1 cellular context compared by ENCODE assay signal in the genomic region with DNA sequence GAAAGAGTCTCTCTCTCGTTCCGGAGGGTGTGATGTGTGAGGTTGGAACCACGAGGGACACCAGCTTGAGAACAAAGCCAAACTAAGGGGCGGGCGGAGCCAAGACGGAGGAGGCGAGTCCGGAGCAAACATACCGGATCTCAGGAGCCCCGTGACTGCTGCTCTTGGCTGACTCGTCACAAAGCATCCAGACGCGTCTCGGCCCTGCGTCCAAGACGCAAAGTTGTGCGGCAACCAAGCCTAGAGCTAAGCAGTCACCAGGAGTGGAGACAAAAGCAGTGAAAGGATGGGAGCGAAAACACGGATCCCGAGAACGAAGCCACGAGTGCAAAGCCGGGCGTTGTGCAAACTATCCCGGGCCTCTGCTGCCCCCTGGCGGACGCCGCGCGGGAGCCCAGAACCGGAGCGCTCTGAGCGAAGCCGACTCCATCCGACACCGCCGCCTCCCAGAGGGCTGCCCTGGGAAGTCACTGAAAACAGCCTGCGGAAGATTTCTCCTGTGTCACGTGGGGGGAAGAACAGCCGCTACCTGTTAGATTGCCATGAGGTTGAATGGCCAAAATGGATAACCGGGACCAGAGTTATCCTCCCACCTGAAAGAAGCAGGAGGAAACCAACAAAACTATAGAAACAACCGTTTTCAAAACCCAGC.
TF ChIP-seq lines count a peak whose summit lies in the region.

No MANE protein-coding gene starts in this region.

TF ChIP-seq in HEK293, 187 proteins besides CTCF, POLR2A, EP300 and RAD21 (continued from another document and continues in another):
- TF ChIP-seq, protein P1, sequence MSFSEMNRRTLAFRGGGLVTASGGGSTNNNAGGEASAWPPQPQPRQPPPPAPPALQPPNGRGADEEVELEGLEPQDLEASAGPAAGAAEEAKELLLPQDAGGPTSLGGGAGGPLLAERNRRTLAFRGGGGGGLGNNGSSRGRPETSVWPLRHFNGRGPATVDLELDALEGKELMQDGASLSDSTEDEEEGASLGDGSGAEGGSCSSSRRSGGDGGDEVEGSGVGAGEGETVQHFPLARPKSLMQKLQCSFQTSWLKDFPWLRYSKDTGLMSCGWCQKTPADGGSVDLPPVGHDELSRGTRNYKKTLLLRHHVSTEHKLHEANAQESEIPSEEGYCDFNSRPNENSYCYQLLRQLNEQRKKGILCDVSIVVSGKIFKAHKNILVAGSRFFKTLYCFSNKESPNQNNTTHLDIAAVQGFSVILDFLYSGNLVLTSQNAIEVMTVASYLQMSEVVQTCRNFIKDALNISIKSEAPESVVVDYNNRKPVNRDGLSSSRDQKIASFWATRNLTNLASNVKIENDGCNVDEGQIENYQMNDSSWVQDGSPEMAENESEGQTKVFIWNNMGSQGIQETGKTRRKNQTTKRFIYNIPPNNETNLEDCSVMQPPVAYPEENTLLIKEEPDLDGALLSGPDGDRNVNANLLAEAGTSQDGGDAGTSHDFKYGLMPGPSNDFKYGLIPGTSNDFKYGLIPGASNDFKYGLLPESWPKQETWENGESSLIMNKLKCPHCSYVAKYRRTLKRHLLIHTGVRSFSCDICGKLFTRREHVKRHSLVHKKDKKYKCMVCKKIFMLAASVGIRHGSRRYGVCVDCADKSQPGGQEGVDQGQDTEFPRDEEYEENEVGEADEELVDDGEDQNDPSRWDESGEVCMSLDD (tag by site-specific recombination; IDR thresholded peaks at IDR 0.05) = no peak
- no peak for TF ChIP-seq ZNF202 (tag by site-specific recombination; IDR thresholded peaks at IDR 0.05; ENCODE audit: borderline replicate concordance)
- TF ChIP-seq ZNF837 (tag by site-specific recombination; IDR thresholded peaks at IDR 0.05) = no peak
- TF ChIP-seq ZNF529 (tag by site-specific recombination; IDR thresholded peaks at IDR 0.05; ENCODE audit: insufficient replicate concordance) = no peak
- TF ChIP-seq, protein P2, sequence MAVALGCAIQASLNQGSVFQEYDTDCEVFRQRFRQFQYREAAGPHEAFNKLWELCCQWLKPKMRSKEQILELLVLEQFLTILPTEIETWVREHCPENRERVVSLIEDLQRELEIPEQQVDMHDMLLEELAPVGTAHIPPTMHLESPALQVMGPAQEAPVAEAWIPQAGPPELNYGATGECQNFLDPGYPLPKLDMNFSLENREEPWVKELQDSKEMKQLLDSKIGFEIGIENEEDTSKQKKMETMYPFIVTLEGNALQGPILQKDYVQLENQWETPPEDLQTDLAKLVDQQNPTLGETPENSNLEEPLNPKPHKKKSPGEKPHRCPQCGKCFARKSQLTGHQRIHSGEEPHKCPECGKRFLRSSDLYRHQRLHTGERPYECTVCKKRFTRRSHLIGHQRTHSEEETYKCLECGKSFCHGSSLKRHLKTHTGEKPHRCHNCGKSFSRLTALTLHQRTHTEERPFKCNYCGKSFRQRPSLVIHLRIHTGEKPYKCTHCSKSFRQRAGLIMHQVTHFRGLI (tag by site-specific recombination; IDR thresholded peaks at IDR 0.05) = no peak
- TF ChIP-seq, protein P3, sequence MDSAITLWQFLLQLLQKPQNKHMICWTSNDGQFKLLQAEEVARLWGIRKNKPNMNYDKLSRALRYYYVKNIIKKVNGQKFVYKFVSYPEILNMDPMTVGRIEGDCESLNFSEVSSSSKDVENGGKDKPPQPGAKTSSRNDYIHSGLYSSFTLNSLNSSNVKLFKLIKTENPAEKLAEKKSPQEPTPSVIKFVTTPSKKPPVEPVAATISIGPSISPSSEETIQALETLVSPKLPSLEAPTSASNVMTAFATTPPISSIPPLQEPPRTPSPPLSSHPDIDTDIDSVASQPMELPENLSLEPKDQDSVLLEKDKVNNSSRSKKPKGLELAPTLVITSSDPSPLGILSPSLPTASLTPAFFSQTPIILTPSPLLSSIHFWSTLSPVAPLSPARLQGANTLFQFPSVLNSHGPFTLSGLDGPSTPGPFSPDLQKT (IDR thresholded peaks at IDR 0.05; ENCODE audit: borderline replicate concordance, low read depth, low read length) = no peak
- no peak for TF ChIP-seq TCF7L2 (IDR thresholded peaks at IDR 0.05; ENCODE audit: borderline replicate concordance, low read depth, low read length)
- TF ChIP-seq GLI2 (tag by site-specific recombination; IDR thresholded peaks at IDR 0.05; ENCODE audit: borderline replicate concordance, low read depth) = no peak
- no peak for TF ChIP-seq FEZF1 (tag by site-specific recombination; IDR thresholded peaks at IDR 0.05)
- TF ChIP-seq ZBTB20 (tag by site-specific recombination; IDR thresholded peaks at IDR 0.05) = no peak; the same call in 1 of the 2 replicates
- TF ChIP-seq, protein P4, sequence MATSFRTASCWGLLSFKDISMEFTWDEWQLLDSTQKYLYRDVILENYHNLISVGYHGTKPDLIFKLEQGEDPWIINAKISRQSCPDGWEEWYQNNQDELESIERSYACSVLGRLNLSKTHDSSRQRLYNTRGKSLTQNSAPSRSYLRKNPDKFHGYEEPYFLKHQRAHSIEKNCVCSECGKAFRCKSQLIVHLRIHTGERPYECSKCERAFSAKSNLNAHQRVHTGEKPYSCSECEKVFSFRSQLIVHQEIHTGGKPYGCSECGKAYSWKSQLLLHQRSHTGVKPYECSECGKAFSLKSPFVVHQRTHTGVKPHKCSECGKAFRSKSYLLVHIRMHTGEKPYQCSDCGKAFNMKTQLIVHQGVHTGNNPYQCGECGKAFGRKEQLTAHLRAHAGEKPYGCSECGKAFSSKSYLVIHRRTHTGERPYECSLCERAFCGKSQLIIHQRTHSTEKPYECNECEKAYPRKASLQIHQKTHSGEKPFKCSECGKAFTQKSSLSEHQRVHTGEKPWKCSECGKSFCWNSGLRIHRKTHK (tag by site-specific recombination; IDR thresholded peaks at IDR 0.05) = no peak
- no peak for TF ChIP-seq ZNF585B (tag by site-specific recombination; IDR thresholded peaks at IDR 0.05)
- TF ChIP-seq ZNF510 (tag by site-specific recombination; IDR thresholded peaks at IDR 0.05; ENCODE audit: insufficient replicate concordance) = no peak
- no peak for TF ChIP-seq REPIN1 (tag by site-specific recombination; IDR thresholded peaks at IDR 0.05; ENCODE audit: low read depth)
- no peak for TF ChIP-seq KLF7 (tag by site-specific recombination; IDR thresholded peaks at IDR 0.05; ENCODE audit: borderline replicate concordance)
- no peak for TF ChIP-seq ZNF521 (tag by site-specific recombination; IDR thresholded peaks at IDR 0.05)
- no peak for TF ChIP-seq MEIS1 (CRISPR knock-in tag; IDR thresholded peaks at IDR 0.05; ENCODE audit: borderline replicate concordance)
- no peak for TF ChIP-seq ZNF19 (tag by site-specific recombination; IDR thresholded peaks at IDR 0.05; ENCODE audit: low read depth)
- TF ChIP-seq, protein P5, sequence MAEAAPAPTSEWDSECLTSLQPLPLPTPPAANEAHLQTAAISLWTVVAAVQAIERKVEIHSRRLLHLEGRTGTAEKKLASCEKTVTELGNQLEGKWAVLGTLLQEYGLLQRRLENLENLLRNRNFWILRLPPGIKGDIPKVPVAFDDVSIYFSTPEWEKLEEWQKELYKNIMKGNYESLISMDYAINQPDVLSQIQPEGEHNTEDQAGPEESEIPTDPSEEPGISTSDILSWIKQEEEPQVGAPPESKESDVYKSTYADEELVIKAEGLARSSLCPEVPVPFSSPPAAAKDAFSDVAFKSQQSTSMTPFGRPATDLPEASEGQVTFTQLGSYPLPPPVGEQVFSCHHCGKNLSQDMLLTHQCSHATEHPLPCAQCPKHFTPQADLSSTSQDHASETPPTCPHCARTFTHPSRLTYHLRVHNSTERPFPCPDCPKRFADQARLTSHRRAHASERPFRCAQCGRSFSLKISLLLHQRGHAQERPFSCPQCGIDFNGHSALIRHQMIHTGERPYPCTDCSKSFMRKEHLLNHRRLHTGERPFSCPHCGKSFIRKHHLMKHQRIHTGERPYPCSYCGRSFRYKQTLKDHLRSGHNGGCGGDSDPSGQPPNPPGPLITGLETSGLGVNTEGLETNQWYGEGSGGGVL (tag by site-specific recombination; IDR thresholded peaks at IDR 0.05) = no peak
- TF ChIP-seq, protein P6, sequence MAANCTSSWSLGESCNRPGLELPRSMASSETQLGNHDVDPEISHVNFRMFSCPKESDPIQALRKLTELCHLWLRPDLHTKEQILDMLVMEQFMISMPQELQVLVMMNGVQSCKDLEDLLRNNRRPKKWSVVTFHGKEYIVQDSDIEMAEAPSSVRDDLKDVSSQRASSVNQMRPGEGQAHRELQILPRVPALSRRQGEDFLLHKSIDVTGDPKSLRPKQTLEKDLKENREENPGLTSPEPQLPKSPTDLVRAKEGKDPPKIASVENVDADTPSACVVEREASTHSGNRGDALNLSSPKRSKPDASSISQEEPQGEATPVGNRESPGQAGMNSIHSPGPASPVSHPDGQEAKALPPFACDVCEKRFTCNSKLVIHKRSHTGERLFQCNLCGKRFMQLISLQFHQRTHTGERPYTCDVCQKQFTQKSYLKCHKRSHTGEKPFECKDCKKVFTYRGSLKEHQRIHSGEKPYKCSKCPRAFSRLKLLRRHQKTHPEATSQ (tag by site-specific recombination; IDR thresholded peaks at IDR 0.05) = no peak
- peak; percentile 49; the same call in 1 of the 2 replicates for TF ChIP-seq ZNF677 (tag by site-specific recombination; IDR thresholded peaks at IDR 0.05)
- TF ChIP-seq ZNF670 (tag by site-specific recombination; IDR thresholded peaks at IDR 0.05; ENCODE audit: low read depth) = no peak
- TF ChIP-seq, protein P7, sequence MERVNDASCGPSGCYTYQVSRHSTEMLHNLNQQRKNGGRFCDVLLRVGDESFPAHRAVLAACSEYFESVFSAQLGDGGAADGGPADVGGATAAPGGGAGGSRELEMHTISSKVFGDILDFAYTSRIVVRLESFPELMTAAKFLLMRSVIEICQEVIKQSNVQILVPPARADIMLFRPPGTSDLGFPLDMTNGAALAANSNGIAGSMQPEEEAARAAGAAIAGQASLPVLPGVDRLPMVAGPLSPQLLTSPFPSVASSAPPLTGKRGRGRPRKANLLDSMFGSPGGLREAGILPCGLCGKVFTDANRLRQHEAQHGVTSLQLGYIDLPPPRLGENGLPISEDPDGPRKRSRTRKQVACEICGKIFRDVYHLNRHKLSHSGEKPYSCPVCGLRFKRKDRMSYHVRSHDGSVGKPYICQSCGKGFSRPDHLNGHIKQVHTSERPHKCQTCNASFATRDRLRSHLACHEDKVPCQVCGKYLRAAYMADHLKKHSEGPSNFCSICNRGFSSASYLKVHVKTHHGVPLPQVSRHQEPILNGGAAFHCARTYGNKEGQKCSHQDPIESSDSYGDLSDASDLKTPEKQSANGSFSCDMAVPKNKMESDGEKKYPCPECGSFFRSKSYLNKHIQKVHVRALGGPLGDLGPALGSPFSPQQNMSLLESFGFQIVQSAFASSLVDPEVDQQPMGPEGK (tag by site-specific recombination; IDR thresholded peaks at IDR 0.05) = no peak
- TF ChIP-seq ZNF530 (tag by site-specific recombination; IDR thresholded peaks at IDR 0.05; ENCODE audit: low read depth) = no peak
- TF ChIP-seq ZNF37A (tag by site-specific recombination; IDR thresholded peaks at IDR 0.05) = no peak
- no peak for TF ChIP-seq ZNF10 (tag by site-specific recombination; IDR thresholded peaks at IDR 0.05)
- TF ChIP-seq, protein P8, sequence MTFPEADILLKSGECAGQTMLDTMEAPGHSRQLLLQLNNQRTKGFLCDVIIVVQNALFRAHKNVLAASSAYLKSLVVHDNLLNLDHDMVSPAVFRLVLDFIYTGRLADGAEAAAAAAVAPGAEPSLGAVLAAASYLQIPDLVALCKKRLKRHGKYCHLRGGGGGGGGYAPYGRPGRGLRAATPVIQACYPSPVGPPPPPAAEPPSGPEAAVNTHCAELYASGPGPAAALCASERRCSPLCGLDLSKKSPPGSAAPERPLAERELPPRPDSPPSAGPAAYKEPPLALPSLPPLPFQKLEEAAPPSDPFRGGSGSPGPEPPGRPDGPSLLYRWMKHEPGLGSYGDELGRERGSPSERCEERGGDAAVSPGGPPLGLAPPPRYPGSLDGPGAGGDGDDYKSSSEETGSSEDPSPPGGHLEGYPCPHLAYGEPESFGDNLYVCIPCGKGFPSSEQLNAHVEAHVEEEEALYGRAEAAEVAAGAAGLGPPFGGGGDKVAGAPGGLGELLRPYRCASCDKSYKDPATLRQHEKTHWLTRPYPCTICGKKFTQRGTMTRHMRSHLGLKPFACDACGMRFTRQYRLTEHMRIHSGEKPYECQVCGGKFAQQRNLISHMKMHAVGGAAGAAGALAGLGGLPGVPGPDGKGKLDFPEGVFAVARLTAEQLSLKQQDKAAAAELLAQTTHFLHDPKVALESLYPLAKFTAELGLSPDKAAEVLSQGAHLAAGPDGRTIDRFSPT (tag by site-specific recombination; IDR thresholded peaks at IDR 0.05) = no peak
- no peak for TF ChIP-seq ZNF292 (tag by site-specific recombination; IDR thresholded peaks at IDR 0.05; ENCODE audit: borderline replicate concordance, low read depth)
- TF ChIP-seq ZNF791 (tag by site-specific recombination; IDR thresholded peaks at IDR 0.05) = no peak
- TF ChIP-seq ZNF544 (tag by site-specific recombination; IDR thresholded peaks at IDR 0.05) = no peak
- TF ChIP-seq ZNF571 (tag by site-specific recombination; IDR thresholded peaks at IDR 0.05) = no peak
- no peak for TF ChIP-seq HOXD13 (CRISPR knock-in tag; IDR thresholded peaks at IDR 0.05; ENCODE audit: borderline replicate concordance)
- TF ChIP-seq, protein P9, sequence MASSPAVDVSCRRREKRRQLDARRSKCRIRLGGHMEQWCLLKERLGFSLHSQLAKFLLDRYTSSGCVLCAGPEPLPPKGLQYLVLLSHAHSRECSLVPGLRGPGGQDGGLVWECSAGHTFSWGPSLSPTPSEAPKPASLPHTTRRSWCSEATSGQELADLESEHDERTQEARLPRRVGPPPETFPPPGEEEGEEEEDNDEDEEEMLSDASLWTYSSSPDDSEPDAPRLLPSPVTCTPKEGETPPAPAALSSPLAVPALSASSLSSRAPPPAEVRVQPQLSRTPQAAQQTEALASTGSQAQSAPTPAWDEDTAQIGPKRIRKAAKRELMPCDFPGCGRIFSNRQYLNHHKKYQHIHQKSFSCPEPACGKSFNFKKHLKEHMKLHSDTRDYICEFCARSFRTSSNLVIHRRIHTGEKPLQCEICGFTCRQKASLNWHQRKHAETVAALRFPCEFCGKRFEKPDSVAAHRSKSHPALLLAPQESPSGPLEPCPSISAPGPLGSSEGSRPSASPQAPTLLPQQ (tag by site-specific recombination; IDR thresholded peaks at IDR 0.05) = 0 out of 2 replicates have a peak, but pooled peaks have one; percentile 46
- no peak for TF ChIP-seq OSR2 (tag by site-specific recombination; IDR thresholded peaks at IDR 0.05)
- TF ChIP-seq, protein P10, sequence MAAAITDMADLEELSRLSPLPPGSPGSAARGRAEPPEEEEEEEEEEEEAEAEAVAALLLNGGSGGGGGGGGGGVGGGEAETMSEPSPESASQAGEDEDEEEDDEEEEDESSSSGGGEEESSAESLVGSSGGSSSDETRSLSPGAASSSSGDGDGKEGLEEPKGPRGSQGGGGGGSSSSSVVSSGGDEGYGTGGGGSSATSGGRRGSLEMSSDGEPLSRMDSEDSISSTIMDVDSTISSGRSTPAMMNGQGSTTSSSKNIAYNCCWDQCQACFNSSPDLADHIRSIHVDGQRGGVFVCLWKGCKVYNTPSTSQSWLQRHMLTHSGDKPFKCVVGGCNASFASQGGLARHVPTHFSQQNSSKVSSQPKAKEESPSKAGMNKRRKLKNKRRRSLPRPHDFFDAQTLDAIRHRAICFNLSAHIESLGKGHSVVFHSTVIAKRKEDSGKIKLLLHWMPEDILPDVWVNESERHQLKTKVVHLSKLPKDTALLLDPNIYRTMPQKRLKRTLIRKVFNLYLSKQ (tag by site-specific recombination; IDR thresholded peaks at IDR 0.05; ENCODE audit: borderline replicate concordance) = no peak
- TF ChIP-seq ZNF561 (tag by site-specific recombination; IDR thresholded peaks at IDR 0.05; ENCODE audit: borderline replicate concordance) = no peak
